ENCODE assay signal across 10 cellular contexts in genomic region chr17:74466785-74467158, GRCh38. TPM values are rescaled to one million over a fixed set of nuclear protein-coding genes. Genes with fewer than 3 reads are reported as not detected.
DNase-seq lines count a peak whose midpoint lies in the region; ATAC-seq and TF ChIP-seq lines count a peak whose summit lies in the region.
"Had no signal": no experiment of that assay in that cellular context is flagged by ENCODE, and none has a peak within 500 bp of the region (broad histone marks: within the 10 kb centered on the region; RNA-seq: fewer than 3 reads in every experiment).

No MANE protein-coding gene starts in this region.

- no peak overlapping the region for H2AFZ ChIP-seq in mammary epithelial cell (ENCODE audit: low read depth, low read length)
- H2AFZ ChIP-seq: GM23248 had no signal

- H3K27me3 ChIP-seq in psoas muscle (ENCODE audit: insufficient read depth in 3 of 3, low read length in 2 of 3) (no peaks in the 10 kb centered on the region), mammary epithelial cell (ENCODE audit: insufficient read depth, low read length) (no peaks in the 10 kb centered on the region)
- H3K27me3 ChIP-seq: pancreas had no signal

- no peak overlapping the region for H3K4me3 Mint-ChIP-seq in IgD-negative memory B cell

- peak overlapping the region in 2 of 3 donors; percentile 23 to 44 for H3K27ac Mint-ChIP-seq in IgD-negative memory B cell

- TF ChIP-seq CTCF in psoas muscle (IDR thresholded peaks at IDR 0.05) (no peak), mammary epithelial cell (conservative IDR thresholded peaks at IDR 0.05 in 1 of 2, IDR thresholded peaks at IDR 0.05 in 1 of 2; ENCODE audit: extremely low read depth in 1 of 2, insufficient read depth in 1 of 2, low read depth in 1 of 2, low read length in 2 of 2) (no peak)

- ATAC-seq in Right ventricle myocardium superior (ENCODE audit: poor library complexity) = no peak
- ATAC-seq in psoas muscle = no peak
- no peak for ATAC-seq in GM19328 (IDR thresholded peaks at IDR 0.05; ENCODE audit: unreplicated experiment)
- ATAC-seq in HG03159 (IDR thresholded peaks at IDR 0.05; ENCODE audit: unreplicated experiment) = no peak
- ATAC-seq in HG02588 (IDR thresholded peaks at IDR 0.05; ENCODE audit: unreplicated experiment) = no peak

- H4K20me1 ChIP-seq in mammary epithelial cell (ENCODE audit: insufficient read depth, low read length) = no peaks in the 10 kb centered on the region

- peak; percentile 50 for DNase-seq in Right ventricle myocardium superior
- no peak for DNase-seq in psoas muscle
- no peak for DNase-seq in mammary epithelial cell
- DNase-seq: GM23248 had no signal

- in situ Hi-C loops in mammary epithelial cell (cut with MboI; ENCODE audit: low sequenced_read_pairs in 2 of 2) = no loop called here

- H3K36me3 Mint-ChIP-seq in IgD-negative memory B cell = no peaks in the 10 kb centered on the region

- peaks cover 13 to 24% (median 21%) of the 10 kb centered on the region in 3 donors for H3K4me1 Mint-ChIP-seq in IgD-negative memory B cell

- peak overlapping the region; percentile 41 for H3K4me3 ChIP-seq in psoas muscle
- H3K4me3 ChIP-seq in mammary epithelial cell (replicated peaks in 1 of 3; ENCODE audit: insufficient read depth in 1 of 3, low read depth in 2 of 3, low read length in 3 of 3) = no peak overlapping the region
- H3K4me3 ChIP-seq: GM23248 had no signal

- WGBS in psoas muscle, 3 donors = 54 to 60% (median 57%) methylated on average over 14 to 15 of the region's 15 CpGs
- WGBS in mammary epithelial cell (ENCODE audit: low coverage, missing lambda C conversion rate) = 89% methylated on average over 13 of the region's 15 CpGs

- peaks cover 1% of the 10 kb centered on the region for H3K27me3 Mint-ChIP-seq in IgD-negative memory B cell

- H3K4me2 ChIP-seq in mammary epithelial cell (ENCODE audit: insufficient read depth, low read depth, low read length) = no peak overlapping the region

- H3K9ac ChIP-seq in ES-I3 (ENCODE audit: low read depth, low read length) (peak overlapping the region; percentile 13; the same call in 1 of the 2 replicates), mammary epithelial cell (ENCODE audit: insufficient read depth, low read length) (no peak overlapping the region)
- H3K9ac ChIP-seq: GM23248 had no signal

- no peaks in the 10 kb centered on the region for H3K9me3 Mint-ChIP-seq in IgD-negative memory B cell

- intact Hi-C loops in Right ventricle myocardium superior (cut with DNase I) (no loop called here), psoas muscle (cut with DNase I) (no loop called here), mammary epithelial cell (cut with micrococcal nuclease) (no loop called here)

- H3K36me3 ChIP-seq in ES-I3 (ENCODE audit: insufficient read depth, low read length) (no peaks in the 10 kb centered on the region), psoas muscle (ENCODE audit: insufficient read depth in 1 of 2, low read depth in 1 of 2) (no peaks in the 10 kb centered on the region), mammary epithelial cell (ENCODE audit: insufficient read depth, low read length) (no peaks in the 10 kb centered on the region)
- H3K36me3 ChIP-seq: pancreas had no signal

- no peak overlapping the region for H3K27ac ChIP-seq in psoas muscle
- H3K27ac ChIP-seq in mammary epithelial cell (ENCODE audit: insufficient read depth, low read depth, low read length) = no peak overlapping the region
- H3K27ac ChIP-seq: GM23248 had no signal

- H3K4me1 ChIP-seq in ES-I3 (ENCODE audit: insufficient read depth, low read length) = no peaks in the 10 kb centered on the region
- no peaks in the 10 kb centered on the region for H3K4me1 ChIP-seq in psoas muscle
- H3K4me1 ChIP-seq in mammary epithelial cell (ENCODE audit: insufficient read depth, low read length) = no peaks in the 10 kb centered on the region
- H3K4me1 ChIP-seq: pancreas had no signal

- CTCF ChIA-PET in mammary epithelial cell (lab: Charles Lee; ENCODE audit: low non-redundant PET) = no interaction called here

- H3K79me2 ChIP-seq in mammary epithelial cell (ENCODE audit: insufficient read depth, low read length) = no peaks in the 10 kb centered on the region

- H3K9me3 ChIP-seq in ES-I3 (ENCODE audit: control insufficient read depth, insufficient read depth, low read length) (no peaks in the 10 kb centered on the region), psoas muscle (no peaks in the 10 kb centered on the region), mammary epithelial cell (replicated peaks; ENCODE audit: insufficient read depth, low read length) (no peaks in the 10 kb centered on the region)
- H3K9me3 ChIP-seq: pancreas had no signal

- dilution Hi-C loops in mammary epithelial cell (cut with HindIII; ENCODE audit: low sequenced_read_pairs) = no loop called here

- no TSS peak for BruUV-seq in mammary epithelial cell (replicated peaks; lab: Mats Ljungman, UMichigan)

RNA-seq across cellular contexts. Expression of gene CD300A, which starts 0.3 kb away (rescaled TPM):
- 28.0 TPM for polyA plus RNA-seq in IgD-negative memory B cell
- 1.7 TPM for total RNA-seq in Right ventricle myocardium superior
- total RNA-seq in psoas muscle = 1 to 10 TPM in 2 of 4 donors, under 1 TPM in 2; 0.54 to 2.4 (median 1.2) TPM
- under 1 TPM; 0.29 to 0.69 (median 0.38) TPM for polyA plus RNA-seq in psoas muscle
- not detected for total RNA-seq in mammary epithelial cell
- not detected for polyA plus RNA-seq in mammary epithelial cell
- polyA minus RNA-seq in mammary epithelial cell = not detected
- total RNA-seq: GM23248 had no signal
- polyA plus RNA-seq: GM23248 had no signal

RNA-seq across cellular contexts. Expression of gene GPRC5C, which starts 34.9 kb away (rescaled TPM):
- polyA plus RNA-seq in IgD-negative memory B cell (0.18 TPM), psoas muscle (10 to 100 TPM; 42.9 to 47.7 (median 44.8) TPM), mammary epithelial cell (9.2 TPM)
- total RNA-seq in Right ventricle myocardium superior (30.5 TPM), psoas muscle (100 to 1,000 TPM in 2 of 4 donors, 10 to 100 TPM in 2; 57.0 to 123 (median 97.7) TPM), mammary epithelial cell (10 to 100 TPM; 10.5 to 35.0 TPM)
- polyA minus RNA-seq in mammary epithelial cell = 8.0 TPM
